1 cellular context compared by ENCODE assay signal in the genomic region with DNA sequence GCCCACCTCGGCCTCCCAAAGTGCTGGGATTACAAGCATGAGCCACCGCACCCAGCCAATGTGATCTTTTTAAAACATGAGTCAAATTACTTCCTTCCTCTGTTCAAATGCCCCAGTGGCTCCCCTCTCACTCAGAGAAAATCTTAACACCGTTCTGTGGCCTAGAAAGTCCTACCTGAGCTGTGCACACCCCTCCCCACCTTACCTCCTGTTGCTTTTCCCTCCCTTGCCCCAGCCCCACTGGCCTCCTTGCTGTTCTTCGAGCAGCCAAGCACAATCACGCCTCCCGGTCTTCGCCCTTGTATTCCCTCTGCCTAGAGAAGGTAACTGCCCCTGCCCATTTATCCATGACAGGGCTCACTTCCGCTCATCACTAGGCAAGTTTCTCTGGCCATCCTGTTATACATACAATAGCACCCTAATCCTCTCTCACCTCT.
TF ChIP-seq lines count a peak whose summit lies in the region.

No MANE protein-coding gene starts in this region.

TF ChIP-seq in GM23338, 12 proteins besides CTCF, POLR2A, EP300 and RAD21 (continued from another document):
- TF ChIP-seq, protein P1, sequence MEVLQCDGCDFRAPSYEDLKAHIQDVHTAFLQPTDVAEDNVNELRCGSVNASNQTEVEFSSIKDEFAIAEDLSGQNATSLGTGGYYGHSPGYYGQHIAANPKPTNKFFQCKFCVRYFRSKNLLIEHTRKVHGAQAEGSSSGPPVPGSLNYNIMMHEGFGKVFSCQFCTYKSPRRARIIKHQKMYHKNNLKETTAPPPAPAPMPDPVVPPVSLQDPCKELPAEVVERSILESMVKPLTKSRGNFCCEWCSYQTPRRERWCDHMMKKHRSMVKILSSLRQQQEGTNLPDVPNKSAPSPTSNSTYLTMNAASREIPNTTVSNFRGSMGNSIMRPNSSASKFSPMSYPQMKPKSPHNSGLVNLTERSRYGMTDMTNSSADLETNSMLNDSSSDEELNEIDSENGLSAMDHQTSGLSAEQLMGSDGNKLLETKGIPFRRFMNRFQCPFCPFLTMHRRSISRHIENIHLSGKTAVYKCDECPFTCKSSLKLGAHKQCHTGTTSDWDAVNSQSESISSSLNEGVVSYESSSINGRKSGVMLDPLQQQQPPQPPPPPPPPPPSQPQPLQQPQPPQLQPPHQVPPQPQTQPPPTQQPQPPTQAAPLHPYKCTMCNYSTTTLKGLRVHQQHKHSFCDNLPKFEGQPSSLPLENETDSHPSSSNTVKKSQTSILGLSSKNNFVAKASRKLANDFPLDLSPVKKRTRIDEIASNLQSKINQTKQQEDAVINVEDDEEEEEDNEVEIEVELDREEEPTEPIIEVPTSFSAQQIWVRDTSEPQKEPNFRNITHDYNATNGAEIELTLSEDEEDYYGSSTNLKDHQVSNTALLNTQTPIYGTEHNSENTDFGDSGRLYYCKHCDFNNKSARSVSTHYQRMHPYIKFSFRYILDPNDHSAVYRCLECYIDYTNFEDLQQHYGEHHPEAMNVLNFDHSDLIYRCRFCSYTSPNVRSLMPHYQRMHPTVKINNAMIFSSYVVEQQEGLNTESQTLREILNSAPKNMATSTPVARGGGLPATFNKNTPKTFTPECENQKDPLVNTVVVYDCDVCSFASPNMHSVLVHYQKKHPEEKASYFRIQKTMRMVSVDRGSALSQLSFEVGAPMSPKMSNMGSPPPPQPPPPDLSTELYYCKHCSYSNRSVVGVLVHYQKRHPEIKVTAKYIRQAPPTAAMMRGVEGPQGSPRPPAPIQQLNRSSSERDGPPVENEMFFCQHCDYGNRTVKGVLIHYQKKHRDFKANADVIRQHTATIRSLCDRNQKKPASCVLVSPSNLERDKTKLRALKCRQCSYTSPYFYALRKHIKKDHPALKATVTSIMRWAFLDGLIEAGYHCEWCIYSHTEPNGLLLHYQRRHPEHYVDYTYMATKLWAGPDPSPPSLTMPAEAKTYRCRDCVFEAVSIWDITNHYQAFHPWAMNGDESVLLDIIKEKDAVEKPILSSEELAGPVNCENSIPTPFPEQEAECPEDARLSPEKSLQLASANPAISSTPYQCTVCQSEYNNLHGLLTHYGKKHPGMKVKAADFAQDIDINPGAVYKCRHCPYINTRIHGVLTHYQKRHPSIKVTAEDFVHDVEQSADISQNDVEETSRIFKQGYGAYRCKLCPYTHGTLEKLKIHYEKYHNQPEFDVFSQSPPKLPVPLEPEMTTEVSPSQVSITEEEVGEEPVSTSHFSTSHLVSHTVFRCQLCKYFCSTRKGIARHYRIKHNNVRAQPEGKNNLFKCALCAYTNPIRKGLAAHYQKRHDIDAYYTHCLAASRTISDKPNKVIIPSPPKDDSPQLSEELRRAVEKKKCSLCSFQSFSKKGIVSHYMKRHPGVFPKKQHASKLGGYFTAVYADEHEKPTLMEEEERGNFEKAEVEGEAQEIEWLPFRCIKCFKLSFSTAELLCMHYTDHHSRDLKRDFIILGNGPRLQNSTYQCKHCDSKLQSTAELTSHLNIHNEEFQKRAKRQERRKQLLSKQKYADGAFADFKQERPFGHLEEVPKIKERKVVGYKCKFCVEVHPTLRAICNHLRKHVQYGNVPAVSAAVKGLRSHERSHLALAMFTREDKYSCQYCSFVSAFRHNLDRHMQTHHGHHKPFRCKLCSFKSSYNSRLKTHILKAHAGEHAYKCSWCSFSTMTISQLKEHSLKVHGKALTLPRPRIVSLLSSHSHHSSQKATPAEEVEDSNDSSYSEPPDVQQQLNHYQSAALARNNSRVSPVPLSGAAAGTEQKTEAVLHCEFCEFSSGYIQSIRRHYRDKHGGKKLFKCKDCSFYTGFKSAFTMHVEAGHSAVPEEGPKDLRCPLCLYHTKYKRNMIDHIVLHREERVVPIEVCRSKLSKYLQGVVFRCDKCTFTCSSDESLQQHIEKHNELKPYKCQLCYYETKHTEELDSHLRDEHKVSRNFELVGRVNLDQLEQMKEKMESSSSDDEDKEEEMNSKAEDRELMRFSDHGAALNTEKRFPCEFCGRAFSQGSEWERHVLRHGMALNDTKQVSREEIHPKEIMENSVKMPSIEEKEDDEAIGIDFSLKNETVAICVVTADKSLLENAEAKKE (CRISPR knock-in tag; IDR thresholded peaks at IDR 0.05) = no peak
- TF ChIP-seq, protein P2, sequence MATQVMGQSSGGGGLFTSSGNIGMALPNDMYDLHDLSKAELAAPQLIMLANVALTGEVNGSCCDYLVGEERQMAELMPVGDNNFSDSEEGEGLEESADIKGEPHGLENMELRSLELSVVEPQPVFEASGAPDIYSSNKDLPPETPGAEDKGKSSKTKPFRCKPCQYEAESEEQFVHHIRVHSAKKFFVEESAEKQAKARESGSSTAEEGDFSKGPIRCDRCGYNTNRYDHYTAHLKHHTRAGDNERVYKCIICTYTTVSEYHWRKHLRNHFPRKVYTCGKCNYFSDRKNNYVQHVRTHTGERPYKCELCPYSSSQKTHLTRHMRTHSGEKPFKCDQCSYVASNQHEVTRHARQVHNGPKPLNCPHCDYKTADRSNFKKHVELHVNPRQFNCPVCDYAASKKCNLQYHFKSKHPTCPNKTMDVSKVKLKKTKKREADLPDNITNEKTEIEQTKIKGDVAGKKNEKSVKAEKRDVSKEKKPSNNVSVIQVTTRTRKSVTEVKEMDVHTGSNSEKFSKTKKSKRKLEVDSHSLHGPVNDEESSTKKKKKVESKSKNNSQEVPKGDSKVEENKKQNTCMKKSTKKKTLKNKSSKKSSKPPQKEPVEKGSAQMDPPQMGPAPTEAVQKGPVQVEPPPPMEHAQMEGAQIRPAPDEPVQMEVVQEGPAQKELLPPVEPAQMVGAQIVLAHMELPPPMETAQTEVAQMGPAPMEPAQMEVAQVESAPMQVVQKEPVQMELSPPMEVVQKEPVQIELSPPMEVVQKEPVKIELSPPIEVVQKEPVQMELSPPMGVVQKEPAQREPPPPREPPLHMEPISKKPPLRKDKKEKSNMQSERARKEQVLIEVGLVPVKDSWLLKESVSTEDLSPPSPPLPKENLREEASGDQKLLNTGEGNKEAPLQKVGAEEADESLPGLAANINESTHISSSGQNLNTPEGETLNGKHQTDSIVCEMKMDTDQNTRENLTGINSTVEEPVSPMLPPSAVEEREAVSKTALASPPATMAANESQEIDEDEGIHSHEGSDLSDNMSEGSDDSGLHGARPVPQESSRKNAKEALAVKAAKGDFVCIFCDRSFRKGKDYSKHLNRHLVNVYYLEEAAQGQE (IDR thresholded peaks at IDR 0.05; ENCODE audit: unreplicated experiment) = no peak
